21 cellular contexts compared by ENCODE assay signal in the genomic region with DNA sequence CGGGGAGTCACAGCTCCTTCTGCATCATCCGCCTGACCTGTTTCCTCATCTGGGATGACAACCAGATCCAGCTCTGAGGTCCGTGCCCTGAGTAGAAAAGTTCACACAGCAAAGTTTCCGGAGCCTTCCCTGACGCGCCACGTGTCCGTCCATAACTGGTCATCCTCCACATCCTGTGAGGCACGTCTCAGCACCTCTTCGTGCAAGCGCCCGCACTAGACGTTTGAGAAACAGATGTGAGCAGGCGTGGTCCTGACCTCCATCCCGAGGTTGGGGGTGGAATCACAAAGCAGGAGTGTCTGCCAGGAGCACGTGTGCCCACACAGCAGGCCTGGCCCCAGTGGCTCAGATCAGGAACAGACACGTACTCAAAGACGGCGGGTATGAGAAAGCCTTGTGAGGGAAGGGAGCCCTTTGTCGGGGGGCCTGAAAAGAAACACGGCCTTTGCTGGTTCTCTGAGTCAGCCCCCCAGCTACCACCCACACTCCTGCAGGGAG.
"Had no signal": no experiment of that assay in that cellular context is flagged by ENCODE, and none has a peak within 500 bp of the region (broad histone marks: within the 10 kb centered on the region; RNA-seq: fewer than 3 reads in every experiment).

No MANE protein-coding gene starts in this region.

- H3K79me2 ChIP-seq: parathyroid adenoma had no signal

- H3K27ac ChIP-seq: dorsolateral prefrontal cortex, gastrocnemius medialis, parathyroid adenoma, psoas muscle, sigmoid colon, thoracic aorta, tibial nerve, upper lobe of right lung, vagina had no signal

- H3K36me3 ChIP-seq: gastrocnemius medialis, sigmoid colon, thoracic aorta, tibial nerve, upper lobe of right lung, vagina had no signal

- H3K27me3 Mint-ChIP-seq: memory B cell; stimulated activated memory B cell treated with anti-CD40 and anti-IgM and Interleukin-4, amounts not matched to agents 10 μg/mL and 1 μg/mL and 100 μg/mL, for 72 hours; stimulated activated naive CD8-positive, alpha-beta T cell treated with anti-CD3 and anti-CD28 coated beads, Interleukin-15, Interleukin-2, amounts not matched to agents 100 ng/mL and 50 ng/mL, for 24 hours had no signal

- ATAC-seq: gastrocnemius medialis; left lobe of liver; natural killer cell; psoas muscle; right cardiac atrium; stimulated activated memory B cell treated with anti-CD40 and anti-IgM and Interleukin-4, amounts not matched to agents 10 μg/mL and 1 μg/mL and 100 μg/mL, for 72 hours; upper lobe of right lung had no signal

- H3K9me3 Mint-ChIP-seq: natural killer cell; stimulated activated naive CD8-positive, alpha-beta T cell treated with anti-CD3 and anti-CD28 coated beads, Interleukin-15, Interleukin-2, amounts not matched to agents 100 ng/mL and 50 ng/mL, for 24 hours had no signal

- H2AFZ ChIP-seq: parathyroid adenoma had no signal

- H3K27me3 ChIP-seq: dorsolateral prefrontal cortex, sigmoid colon, tibial nerve, upper lobe of right lung, vagina had no signal

- H3K27ac Mint-ChIP-seq: memory B cell; natural killer cell; stimulated activated memory B cell treated with anti-CD40 and anti-IgM and Interleukin-4, amounts not matched to agents 10 μg/mL and 1 μg/mL and 100 μg/mL, for 72 hours; stimulated activated naive CD8-positive, alpha-beta T cell treated with anti-CD3 and anti-CD28 coated beads, Interleukin-15, Interleukin-2, amounts not matched to agents 100 ng/mL and 50 ng/mL, for 24 hours had no signal

- H3K4me1 Mint-ChIP-seq: memory B cell; natural killer cell; stimulated activated memory B cell treated with anti-CD40 and anti-IgM and Interleukin-4, amounts not matched to agents 10 μg/mL and 1 μg/mL and 100 μg/mL, for 72 hours had no signal

- H3K9me3 ChIP-seq: gastrocnemius medialis, psoas muscle, sigmoid colon, thoracic aorta, tibial nerve, upper lobe of right lung, vagina had no signal

- H3K4me3 Mint-ChIP-seq: memory B cell; natural killer cell; stimulated activated memory B cell treated with anti-CD40 and anti-IgM and Interleukin-4, amounts not matched to agents 10 μg/mL and 1 μg/mL and 100 μg/mL, for 72 hours; stimulated activated naive CD8-positive, alpha-beta T cell treated with anti-CD3 and anti-CD28 coated beads, Interleukin-15, Interleukin-2, amounts not matched to agents 100 ng/mL and 50 ng/mL, for 24 hours had no signal

- DNase-seq: effector CD4-positive, alpha-beta T cell; foreskin fibroblast; gastrocnemius medialis; natural killer cell; right cardiac atrium; sigmoid colon; stimulated activated CD4-positive, alpha-beta T cell treated with anti-CD3 and anti-CD28 coated beads, Interleukin-4, amount 100 ng/mL, for 4 hours; upper lobe of right lung had no signal

- H3K4me1 ChIP-seq: gastrocnemius medialis, parathyroid adenoma, psoas muscle, sigmoid colon, upper lobe of right lung, vagina had no signal

- FAIRE-seq: colon, keratinocyte had no signal

- H3K4me3 ChIP-seq: dorsolateral prefrontal cortex, gastrocnemius medialis, lung, psoas muscle, sigmoid colon, thoracic aorta, tibial nerve, upper lobe of right lung, vagina had no signal

- H3K36me3 Mint-ChIP-seq: memory B cell; natural killer cell; stimulated activated memory B cell treated with anti-CD40 and anti-IgM and Interleukin-4, amounts not matched to agents 10 μg/mL and 1 μg/mL and 100 μg/mL, for 72 hours had no signal

- H3K9ac ChIP-seq: parathyroid adenoma had no signal
